ENCODE assay signal across 12 cellular contexts in genomic region chr20:7742479-7742878, GRCh38.
DNase-seq lines count a peak whose midpoint lies in the region; ATAC-seq and TF ChIP-seq lines count a peak whose summit lies in the region.
"Had no signal": no experiment of that assay in that cellular context is flagged by ENCODE, and none has a peak within 500 bp of the region (broad histone marks: within the 10 kb centered on the region; RNA-seq: fewer than 3 reads in every experiment).

No MANE protein-coding gene starts in this region.

- peaks cover 0 to 4% (median 0%) of the 10 kb centered on the region in 7 donors for H3K9me3 Mint-ChIP-seq in CD14-positive monocyte
- H3K9me3 Mint-ChIP-seq: activated naive CD8-positive, alpha-beta T cell treated with anti-CD3 and anti-CD28 coated beads for 36 hours had no signal

- H3K4me1 Mint-ChIP-seq in CD14-positive monocyte = no peaks in the 10 kb centered on the region
- H3K4me1 Mint-ChIP-seq: activated naive CD8-positive, alpha-beta T cell treated with anti-CD3 and anti-CD28 coated beads for 36 hours; neural progenitor cell had no signal

- ATAC-seq in GM18520 (IDR thresholded peaks at IDR 0.05; ENCODE audit: unreplicated experiment) = no peak

- no peaks in the 10 kb centered on the region for H3K27me3 Mint-ChIP-seq in CD14-positive monocyte (ENCODE audit: low read depth in 3 of 3)
- H3K27me3 Mint-ChIP-seq: activated naive CD8-positive, alpha-beta T cell treated with anti-CD3 and anti-CD28 coated beads for 36 hours had no signal

- no peak overlapping the region for H3K4me3 Mint-ChIP-seq in CD14-positive monocyte
- H3K4me3 Mint-ChIP-seq: activated naive CD8-positive, alpha-beta T cell treated with anti-CD3 and anti-CD28 coated beads for 36 hours; neural progenitor cell had no signal

- H3K27ac Mint-ChIP-seq in CD14-positive monocyte = no peak overlapping the region
- H3K27ac Mint-ChIP-seq: activated naive CD8-positive, alpha-beta T cell treated with anti-CD3 and anti-CD28 coated beads for 36 hours; neural progenitor cell had no signal

- TF ChIP-seq CTCF in epithelial cell of esophagus (IDR thresholded peaks at IDR 0.05; ENCODE audit: insufficient read depth, low read depth, low read length, missing control alignments) (no peak), CD14-positive monocyte (IDR thresholded peaks at IDR 0.05) (no peak)

- no peak overlapping the region for H3K4me3 ChIP-seq in epithelial cell of esophagus (ENCODE audit: low read length)
- H3K4me3 ChIP-seq: neural progenitor cell had no signal

- peak; percentile 69 for DNase-seq in HPDE6-E6E7 (ENCODE audit: extremely low spot score)
- peak; percentile 90 for DNase-seq in NCI-H69 (lab: John Stamatoyannopoulos, UW)
- DNase-seq in epithelial cell of esophagus (ENCODE audit: low read depth) = peak; percentile 83
- DNase-seq in pulmonary artery endothelial cell (ENCODE audit: low read depth, low spot score) = peak; percentile 68
- no peak for DNase-seq in activated CD4-positive, alpha-beta T cell treated with anti-CD3 and anti-CD28 coated beads for 1 hour
- no peak for DNase-seq in CD14-positive monocyte (ENCODE audit: low spot score)
- DNase-seq: activated naive CD8-positive, alpha-beta T cell treated with anti-CD3 and anti-CD28 coated beads for 36 hours; Caco-2; MM.1S; Right ventricle myocardium superior had no signal

- H3K36me3 Mint-ChIP-seq in CD14-positive monocyte = no peaks in the 10 kb centered on the region
- H3K36me3 Mint-ChIP-seq: activated naive CD8-positive, alpha-beta T cell treated with anti-CD3 and anti-CD28 coated beads for 36 hours; neural progenitor cell had no signal

- intact Hi-C loops in CD14-positive monocyte (cut with micrococcal nuclease) = no loop called here

Comparison
In these comparisons a context has a peak if more than half of its experiments do, and no peak if none do; other contexts are left out.
1. DNase-seq: peak in HPDE6-E6E7 (single experiment), NCI-H69 (single experiment), epithelial cell of esophagus (single experiment) and pulmonary artery endothelial cell (single experiment); none in activated CD4-positive, alpha-beta T cell treated with anti-CD3 and anti-CD28 coated beads for 1 hour (single experiment) and CD14-positive monocyte (single experiment).